16 cellular contexts compared by ENCODE assay signal in the genomic region with DNA sequence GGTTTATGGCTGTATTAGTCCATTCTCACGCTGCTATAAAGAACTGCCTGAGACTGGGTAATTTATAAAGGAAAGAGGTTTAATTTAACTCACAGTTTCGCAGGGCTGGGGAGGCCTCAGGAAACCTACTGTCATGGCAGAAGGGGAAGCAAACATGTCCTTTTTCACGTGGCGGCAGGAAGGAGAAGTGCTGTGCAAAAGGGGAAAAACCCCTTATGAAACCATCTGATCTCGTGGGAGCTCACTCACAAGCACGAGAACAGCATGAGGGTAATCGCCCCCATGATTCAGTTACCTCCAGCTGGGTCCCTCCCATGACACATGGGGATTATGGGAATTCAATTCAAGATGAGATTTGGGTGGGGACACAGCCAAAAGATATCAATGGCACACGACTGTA. TPM values are rescaled to one million over a fixed set of nuclear protein-coding genes. Genes with fewer than 3 reads are reported as not detected.
DNase-seq lines count a peak whose midpoint lies in the region; TF ChIP-seq lines count a peak whose summit lies in the region.
"Had no signal": no experiment of that assay in that cellular context is flagged by ENCODE, and none has a peak within 500 bp of the region (broad histone marks: within the 10 kb centered on the region; RNA-seq: fewer than 3 reads in every experiment).

No MANE protein-coding gene starts in this region.

- TF ChIP-seq CTCF in HFFc6 (IDR thresholded peaks at IDR 0.05) (no peak), Peyer's patch (IDR thresholded peaks at IDR 0.05) (no peak)

- peaks cover 43% of the 10 kb centered on the region for H3K4me1 Mint-ChIP-seq in HFFc6 (ENCODE audit: low read depth)

- H3K4ac ChIP-seq in mesenchymal stem cell (ENCODE audit: low read depth in 1 of 2, low read length in 2 of 2): no peak overlapping the region

- H2AFZ ChIP-seq in mesenchymal stem cell (ENCODE audit: low read depth, low read length): no peak overlapping the region

- no peak overlapping the region for H4K91ac ChIP-seq in mesenchymal stem cell (ENCODE audit: low read length)

- H3K18ac ChIP-seq in mesenchymal stem cell (ENCODE audit: low read depth in 1 of 2, low read length in 2 of 2): no peak overlapping the region

- H3K9ac ChIP-seq in BLaER1 treated with 17β-estradiol and CSF1 and Interleukin-3, amounts not matched to agents 10 nM and 100 nM: no peak overlapping the region
- peak overlapping the region; percentile 74 for H3K9ac ChIP-seq in mesenchymal stem cell (ENCODE audit: low read length)

- H2BK12ac ChIP-seq in mesenchymal stem cell (ENCODE audit: low read length in 2 of 2): no peak overlapping the region

- H3K14ac ChIP-seq in mesenchymal stem cell (ENCODE audit: low read length in 2 of 2): no peak overlapping the region

- H3K27me3 ChIP-seq in BLaER1 treated with 17β-estradiol and CSF1 and Interleukin-3, amounts not matched to agents 10 nM and 100 nM: no peaks in the 10 kb centered on the region
- H3K27me3 ChIP-seq in mesenchymal stem cell (ENCODE audit: control insufficient read depth in 1 of 2, insufficient read depth in 1 of 2, low read length in 2 of 2) (no peaks in the 10 kb centered on the region), Peyer's patch (no peaks in the 10 kb centered on the region)
- H3K27me3 ChIP-seq: BE2C had no signal

- peak overlapping the region; percentile 92 for H3K27ac Mint-ChIP-seq in HFFc6

- H3K4me2 ChIP-seq in BLaER1 treated with 17β-estradiol and CSF1 and Interleukin-3, amounts not matched to agents 10 nM and 100 nM: peak overlapping the region in 1 of 11 experiments; percentile 18; a peak in 3 of 22 replicates
- H3K4me2 ChIP-seq in mesenchymal stem cell (ENCODE audit: low read length, poor library complexity, severe bottlenecking): no peak overlapping the region

- H3K36me3 Mint-ChIP-seq in HFFc6 (ENCODE audit: low read depth): peaks cover 20% of the 10 kb centered on the region; the same call in 1 of the 2 replicates

- peaks cover 3% of the 10 kb centered on the region for H3K79me1 ChIP-seq in mesenchymal stem cell (replicated peaks; ENCODE audit: low read length, poor library complexity, severe bottlenecking)

- no peak overlapping the region for H2BK15ac ChIP-seq in mesenchymal stem cell (ENCODE audit: low read depth, poor library complexity, severe bottlenecking)

- H3K9me3 ChIP-seq in BLaER1 treated with 17β-estradiol and CSF1 and Interleukin-3, amounts not matched to agents 10 nM and 100 nM (replicated peaks in 1 of 11): peaks cover 33 to 64% (median 38%) of the 10 kb centered on the region in 11 experiments; a peak in 21 of 22 replicates
- no peaks in the 10 kb centered on the region for H3K9me3 ChIP-seq in mesenchymal stem cell (ENCODE audit: control insufficient read depth, low read length)
- H3K9me3 ChIP-seq in Peyer's patch: no peaks in the 10 kb centered on the region
- H3K9me3 ChIP-seq: BE2C had no signal

- peak overlapping the region in 9 of 11 experiments; percentile 2 to 79 (median 49); a peak in 14 of 22 replicates for H3K27ac ChIP-seq in BLaER1 treated with 17β-estradiol and CSF1 and Interleukin-3, amounts not matched to agents 10 nM and 100 nM
- H3K27ac ChIP-seq in mesenchymal stem cell (ENCODE audit: low read length, poor library complexity, severe bottlenecking): no peak overlapping the region
- H3K27ac ChIP-seq in Peyer's patch: no peak overlapping the region

- peaks cover 0 to 21% (median 4%) of the 10 kb centered on the region in 10 experiments; a peak in 12 of 20 replicates for H3K4me1 ChIP-seq in BLaER1 treated with 17β-estradiol and CSF1 and Interleukin-3, amounts not matched to agents 10 nM and 100 nM
- H3K4me1 ChIP-seq in mesenchymal stem cell (ENCODE audit: control insufficient read depth, insufficient read depth, low read depth, low read length): no peaks in the 10 kb centered on the region
- H3K4me1 ChIP-seq in Peyer's patch: no peaks in the 10 kb centered on the region
- H3K4me1 ChIP-seq: BE2C had no signal

- no peak overlapping the region for H3K4me3 Mint-ChIP-seq in HFFc6

- H2BK5ac ChIP-seq in mesenchymal stem cell (ENCODE audit: low read depth, low read length, poor library complexity, severe bottlenecking): no peak overlapping the region

- TF ChIP-seq POLR2A in Peyer's patch (IDR thresholded peaks at IDR 0.05): no peak

- no peaks in the 10 kb centered on the region for H4K20me1 ChIP-seq in BLaER1 treated with 17β-estradiol and CSF1 and Interleukin-3, amounts not matched to agents 10 nM and 100 nM

- no peaks in the 10 kb centered on the region for H3K9me3 Mint-ChIP-seq in HFFc6

- WGBS in mesenchymal stem cell: 96% methylated on average over 8 of the region's 8 CpGs

- DNase-seq in HFFc6 (no peak), SKM-1 (lab: John Stamatoyannopoulos, UW; ENCODE audit: unreplicated experiment) (peak; percentile 15), mesenchymal stem cell (no peak), iPS-NIHi11 (ENCODE audit: low spot score) (no peak), Peyer's patch (no peak), NCI-H2196 treated with DMSO at 0.1 percent for 48 hours (lab: John Stamatoyannopoulos, UW; ENCODE audit: unreplicated experiment) (no peak)
- DNase-seq in activated naive CD4-positive, alpha-beta T cell treated with anti-CD3 and anti-CD28 coated beads, Interleukin-2, amount 50 U/mL, for 16 hours: no peak
- DNase-seq: BE2C, DMS153, H7, NCI-H1105, NCI-H1694 treated with DMSO at 0.1 percent for 48 hours, NCI-H446 treated with DMSO at 0.1 percent for 48 hours, NCI-H774, T-helper 1 cell had no signal

- no peak overlapping the region for H4K8ac ChIP-seq in mesenchymal stem cell (ENCODE audit: low read length)

- no peak overlapping the region for H3K23ac ChIP-seq in mesenchymal stem cell (ENCODE audit: low read length in 2 of 2)

- H2BK120ac ChIP-seq in mesenchymal stem cell (ENCODE audit: low read depth, low read length): no peak overlapping the region

- H2AK5ac ChIP-seq in mesenchymal stem cell (ENCODE audit: low read length, severe bottlenecking): no peak overlapping the region

- peak overlapping the region in 1 of 10 experiments; percentile 16; a peak in 2 of 20 replicates for H3K4me3 ChIP-seq in BLaER1 treated with 17β-estradiol and CSF1 and Interleukin-3, amounts not matched to agents 10 nM and 100 nM
- no peak overlapping the region for H3K4me3 ChIP-seq in mesenchymal stem cell (ENCODE audit: insufficient read depth in 1 of 2, low read depth in 1 of 2, low read length in 2 of 2)
- no peak overlapping the region for H3K4me3 ChIP-seq in Peyer's patch

- H3K27me3 Mint-ChIP-seq in HFFc6 (ENCODE audit: insufficient read depth): peaks cover 1% of the 10 kb centered on the region; the same call in 1 of the 2 replicates

- H3K36me3 ChIP-seq in BLaER1 treated with 17β-estradiol and CSF1 and Interleukin-3, amounts not matched to agents 10 nM and 100 nM: peaks cover 54 to 98% (median 67%) of the 10 kb centered on the region in 11 experiments
- H3K36me3 ChIP-seq in mesenchymal stem cell (ENCODE audit: control insufficient read depth in 1 of 2, insufficient read depth in 2 of 2, low read depth in 1 of 2, low read length in 2 of 2): peaks cover 5 to 6% of the 10 kb centered on the region in 2 experiments
- peaks cover 0 to 12% (median 0%) of the 10 kb centered on the region in 3 donors for H3K36me3 ChIP-seq in Peyer's patch

RNA-seq across cellular contexts. Expression of a gene that starts 13.9 kb away (rescaled TPM):
- under 1 TPM; 0.13 to 0.50 (median 0.28) TPM for total RNA-seq in HFFc6 (2021; fragmentation: NEBNext Ultra II Directional; extraction: Animal tissue kit (Norgen Biotek cat#: 25700))
- polyA plus RNA-seq in mesenchymal stem cell (2013, experiment 1 of 2): 0.03 TPM
- polyA plus RNA-seq in mesenchymal stem cell (2013, experiment 2 of 2): 0.07 TPM
- 1 to 10 TPM; 1.1 to 5.0 (median 2.5) TPM for total RNA-seq in Peyer's patch

Comparison
In these comparisons a context has a peak if more than half of its experiments do, and no peak if none do; other contexts are left out.
1. H3K27ac ChIP-seq: peak in BLaER1 treated with 17β-estradiol and CSF1 and Interleukin-3, amounts not matched to agents 10 nM and 100 nM (9 of 11); none in mesenchymal stem cell (single experiment) and Peyer's patch (0 of 4).